ENCODE assay signal across 1 cellular context in the genomic region with DNA sequence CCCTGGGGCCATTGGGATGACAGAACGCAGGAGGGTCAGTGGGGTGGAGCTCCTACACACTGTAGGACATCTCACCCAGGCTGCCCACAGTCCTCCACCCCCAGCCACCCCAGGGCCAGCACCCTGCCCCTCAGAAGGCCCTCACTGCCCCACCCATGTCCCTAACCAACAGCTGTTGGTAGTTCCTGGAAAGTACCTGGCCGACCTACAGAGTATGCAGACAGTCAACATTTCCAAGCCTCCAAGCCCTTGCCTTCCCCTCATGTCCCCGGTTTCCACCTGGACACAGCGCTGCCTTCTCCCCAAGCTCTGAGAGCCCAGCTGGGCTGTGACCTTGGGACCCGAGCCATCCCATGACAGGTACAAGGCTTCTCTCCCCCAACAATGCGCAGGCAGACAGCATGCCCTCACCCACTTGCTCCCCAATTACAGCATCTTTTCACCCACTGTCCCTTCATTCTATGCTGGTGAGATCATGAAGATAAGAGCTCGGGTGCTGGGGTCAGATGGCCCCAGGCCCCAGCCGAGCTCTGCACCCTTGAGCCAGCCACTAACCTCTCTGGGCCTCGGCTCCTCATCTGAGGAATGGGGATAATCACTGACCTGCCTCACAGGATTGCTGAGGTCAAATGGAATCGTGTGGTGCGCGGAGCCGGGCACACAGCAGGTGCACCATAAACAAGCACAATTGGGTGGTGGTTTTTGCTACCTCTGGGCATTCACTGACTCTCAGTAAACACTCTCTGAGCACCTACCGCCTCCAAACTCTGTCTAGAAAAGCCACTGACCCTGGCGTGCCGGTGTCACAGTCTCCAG.
TF ChIP-seq lines count a peak whose summit lies in the region.

No MANE protein-coding gene starts in this region.

TF ChIP-seq in H1, 55 proteins besides CTCF, POLR2A, EP300 and RAD21:
- TF ChIP-seq NANOG (IDR thresholded peaks at IDR 0.05; ENCODE audit: insufficient read depth, low read depth, low read length, poor library complexity, severe bottlenecking): no peak
- no peak for TF ChIP-seq SIN3A (conservative IDR thresholded peaks at IDR 0.05 in 1 of 2, IDR thresholded peaks at IDR 0.05 in 1 of 2; ENCODE audit: low read depth in 1 of 2, low read length in 2 of 2)
